2 cellular contexts compared by ENCODE assay signal in the genomic region with DNA sequence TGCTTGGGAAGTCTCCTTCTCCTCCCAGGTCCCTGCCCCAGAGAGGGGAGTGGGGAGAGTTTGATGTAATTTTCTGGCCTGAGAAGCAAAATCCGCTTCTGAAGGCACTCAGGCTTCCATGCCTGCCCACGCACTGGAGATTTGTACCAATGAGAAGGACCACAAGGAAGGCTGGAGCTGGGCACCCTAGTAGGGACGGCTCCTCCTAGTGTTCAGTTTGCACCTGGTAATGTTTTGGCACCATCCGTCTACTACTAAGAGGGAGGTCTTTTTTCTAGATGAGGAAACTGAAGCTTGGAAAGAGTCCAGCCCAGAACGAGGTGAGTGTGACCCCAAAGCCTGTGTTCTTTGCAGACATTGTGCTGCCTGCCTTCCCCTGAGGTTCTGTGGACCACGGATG.
A peak's percentile ranks its signal among the peaks of the same experiment; 100 is the strongest.
TF ChIP-seq lines count a peak whose summit lies in the region.

No MANE protein-coding gene starts in this region.

TF ChIP-seq in HepG2, 621 proteins besides CTCF, POLR2A, EP300 and RAD21 (continued from another document):
- TF ChIP-seq, protein P1, sequence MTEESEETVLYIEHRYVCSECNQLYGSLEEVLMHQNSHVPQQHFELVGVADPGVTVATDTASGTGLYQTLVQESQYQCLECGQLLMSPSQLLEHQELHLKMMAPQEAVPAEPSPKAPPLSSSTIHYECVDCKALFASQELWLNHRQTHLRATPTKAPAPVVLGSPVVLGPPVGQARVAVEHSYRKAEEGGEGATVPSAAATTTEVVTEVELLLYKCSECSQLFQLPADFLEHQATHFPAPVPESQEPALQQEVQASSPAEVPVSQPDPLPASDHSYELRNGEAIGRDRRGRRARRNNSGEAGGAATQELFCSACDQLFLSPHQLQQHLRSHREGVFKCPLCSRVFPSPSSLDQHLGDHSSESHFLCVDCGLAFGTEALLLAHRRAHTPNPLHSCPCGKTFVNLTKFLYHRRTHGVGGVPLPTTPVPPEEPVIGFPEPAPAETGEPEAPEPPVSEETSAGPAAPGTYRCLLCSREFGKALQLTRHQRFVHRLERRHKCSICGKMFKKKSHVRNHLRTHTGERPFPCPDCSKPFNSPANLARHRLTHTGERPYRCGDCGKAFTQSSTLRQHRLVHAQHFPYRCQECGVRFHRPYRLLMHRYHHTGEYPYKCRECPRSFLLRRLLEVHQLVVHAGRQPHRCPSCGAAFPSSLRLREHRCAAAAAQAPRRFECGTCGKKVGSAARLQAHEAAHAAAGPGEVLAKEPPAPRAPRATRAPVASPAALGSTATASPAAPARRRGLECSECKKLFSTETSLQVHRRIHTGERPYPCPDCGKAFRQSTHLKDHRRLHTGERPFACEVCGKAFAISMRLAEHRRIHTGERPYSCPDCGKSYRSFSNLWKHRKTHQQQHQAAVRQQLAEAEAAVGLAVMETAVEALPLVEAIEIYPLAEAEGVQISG (CRISPR knock-in tag; IDR thresholded peaks at IDR 0.05) = 0 out of 2 replicates have a peak, but pooled peaks have one; percentile 16
TF ChIP-seq in HepG2: peak in this region for 1.

TF ChIP-seq in GM12878, 131 proteins besides CTCF, POLR2A, EP300 and RAD21:
- TF ChIP-seq, protein P2, sequence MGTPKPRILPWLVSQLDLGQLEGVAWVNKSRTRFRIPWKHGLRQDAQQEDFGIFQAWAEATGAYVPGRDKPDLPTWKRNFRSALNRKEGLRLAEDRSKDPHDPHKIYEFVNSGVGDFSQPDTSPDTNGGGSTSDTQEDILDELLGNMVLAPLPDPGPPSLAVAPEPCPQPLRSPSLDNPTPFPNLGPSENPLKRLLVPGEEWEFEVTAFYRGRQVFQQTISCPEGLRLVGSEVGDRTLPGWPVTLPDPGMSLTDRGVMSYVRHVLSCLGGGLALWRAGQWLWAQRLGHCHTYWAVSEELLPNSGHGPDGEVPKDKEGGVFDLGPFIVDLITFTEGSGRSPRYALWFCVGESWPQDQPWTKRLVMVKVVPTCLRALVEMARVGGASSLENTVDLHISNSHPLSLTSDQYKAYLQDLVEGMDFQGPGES (IDR thresholded peaks at IDR 0.05) = no peak
- TF ChIP-seq ASH2L (IDR thresholded peaks at IDR 0.05; ENCODE audit: borderline replicate concordance, low read depth) (no peak), POLR2AphosphoS5 (IDR thresholded peaks at IDR 0.05; ENCODE audit: low read length) (no peak), RFX5 (IDR thresholded peaks at IDR 0.05; ENCODE audit: low read depth, low read length) (no peak), TCF3 (IDR thresholded peaks at IDR 0.05; ENCODE audit: borderline replicate concordance, insufficient read depth, low read depth, low read length) (no peak), GATAD2B (conservative IDR thresholded peaks at IDR 0.05; ENCODE audit: low read depth) (no peak), KDM1A (IDR thresholded peaks at IDR 0.05; ENCODE audit: borderline replicate concordance) (no peak)
